ENCODE assay signal across 1 cellular context in the genomic region with DNA sequence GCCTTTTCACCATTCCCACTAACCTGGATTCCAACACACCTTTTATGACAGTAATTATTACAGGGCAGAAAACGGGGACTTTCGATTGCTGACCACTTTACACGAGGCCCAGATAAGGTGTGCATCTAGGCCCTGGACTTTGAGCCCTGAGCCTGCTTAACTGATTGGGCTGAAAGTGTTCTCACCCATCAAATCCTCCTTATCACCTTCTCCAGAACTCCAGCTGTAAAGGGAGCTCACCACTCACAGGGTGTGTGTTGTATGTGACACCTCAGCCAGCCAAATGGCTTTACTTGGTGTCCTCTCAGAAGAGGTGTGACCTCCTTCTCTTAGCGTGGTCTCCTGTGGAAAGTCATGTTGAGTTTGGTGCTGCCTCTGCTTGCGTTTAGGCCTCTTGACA.
TF ChIP-seq lines count a peak whose summit lies in the region.

No MANE protein-coding gene starts in this region.

TF ChIP-seq in H1, 55 proteins besides CTCF, POLR2A, EP300 and RAD21:
- TF ChIP-seq GABPA (IDR thresholded peaks at IDR 0.05; ENCODE audit: borderline replicate concordance, insufficient read depth, low read length): no peak
- TF ChIP-seq CEBPB (IDR thresholded peaks at IDR 0.05; ENCODE audit: low read depth, low read length): no peak
- TF ChIP-seq KDM5A (IDR thresholded peaks at IDR 0.05; ENCODE audit: low read length): no peak
- TF ChIP-seq, protein P1, sequence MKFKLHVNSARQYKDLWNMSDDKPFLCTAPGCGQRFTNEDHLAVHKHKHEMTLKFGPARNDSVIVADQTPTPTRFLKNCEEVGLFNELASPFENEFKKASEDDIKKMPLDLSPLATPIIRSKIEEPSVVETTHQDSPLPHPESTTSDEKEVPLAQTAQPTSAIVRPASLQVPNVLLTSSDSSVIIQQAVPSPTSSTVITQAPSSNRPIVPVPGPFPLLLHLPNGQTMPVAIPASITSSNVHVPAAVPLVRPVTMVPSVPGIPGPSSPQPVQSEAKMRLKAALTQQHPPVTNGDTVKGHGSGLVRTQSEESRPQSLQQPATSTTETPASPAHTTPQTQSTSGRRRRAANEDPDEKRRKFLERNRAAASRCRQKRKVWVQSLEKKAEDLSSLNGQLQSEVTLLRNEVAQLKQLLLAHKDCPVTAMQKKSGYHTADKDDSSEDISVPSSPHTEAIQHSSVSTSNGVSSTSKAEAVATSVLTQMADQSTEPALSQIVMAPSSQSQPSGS (IDR thresholded peaks at IDR 0.05; ENCODE audit: low read length): no peak
- TF ChIP-seq SUZ12 (IDR thresholded peaks at IDR 0.05; ENCODE audit: low read length): no peak
- TF ChIP-seq GTF2F1 (IDR thresholded peaks at IDR 0.05; ENCODE audit: borderline replicate concordance, low read depth, low read length): no peak
- TF ChIP-seq TAF1 (IDR thresholded peaks at IDR 0.05; ENCODE audit: low read depth, low read length): no peak
